In the genomic region with DNA sequence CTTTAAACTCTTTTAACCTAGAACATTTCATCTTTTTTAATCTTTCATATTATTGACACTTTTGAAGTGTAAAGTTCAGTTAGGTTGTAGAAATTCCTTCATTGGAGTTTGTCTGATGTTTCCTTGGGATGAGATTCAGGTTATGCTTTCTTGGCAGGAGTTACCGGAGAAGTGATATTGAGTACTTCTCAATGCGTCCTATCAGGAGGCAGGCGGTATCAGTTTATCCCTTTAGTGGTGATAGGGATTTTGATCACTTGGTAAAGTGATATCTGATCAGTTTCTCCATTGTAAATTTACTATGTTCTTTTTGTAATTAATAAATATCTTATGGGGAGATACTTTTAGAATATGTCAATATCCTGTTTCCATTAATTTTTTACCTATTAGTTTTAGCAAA, we compare ENCODE assay signal across 17 cellular contexts.
DNase-seq lines count a peak whose midpoint lies in the region; ATAC-seq lines count a peak whose summit lies in the region.
"Had no signal": no experiment of that assay in that cellular context is flagged by ENCODE, and none has a peak within 500 bp of the region (broad histone marks: within the 10 kb centered on the region; RNA-seq: fewer than 3 reads in every experiment).

No MANE protein-coding gene starts in this region.

- no peak overlapping the region for H2BK120ac ChIP-seq in mesendoderm (ENCODE audit: low read depth, low read length)

- intact Hi-C loops in left cardiac atrium (cut with DNase I), result no loop called here

- no peak overlapping the region for H3K56ac ChIP-seq in mesendoderm (ENCODE audit: low read length)

- no peak overlapping the region for H2BK5ac ChIP-seq in mesendoderm (ENCODE audit: low read length)

- no peaks in the 10 kb centered on the region for H3K9me3 Mint-ChIP-seq in activated naive CD4-positive, alpha-beta T cell treated with anti-CD3 and anti-CD28 coated beads, Interleukin-2, amount 50 U/mL, for 24 hours
- H3K9me3 Mint-ChIP-seq: CD4-positive, alpha-beta T cell; GM23338 had no signal

- no peaks in the 10 kb centered on the region for H3K79me2 ChIP-seq in mesendoderm (ENCODE audit: control insufficient read depth, insufficient read depth, low read length)

- H3K4me3 Mint-ChIP-seq in activated naive CD4-positive, alpha-beta T cell treated with anti-CD3 and anti-CD28 coated beads, Interleukin-2, amount 50 U/mL, for 24 hours, result no peak overlapping the region
- H3K4me3 Mint-ChIP-seq: CD4-positive, alpha-beta T cell; GM23338 had no signal

- no peak for ATAC-seq in left cardiac atrium
- ATAC-seq: A549, GM23338 had no signal

- no peak overlapping the region for H3K4me2 ChIP-seq in mesendoderm (ENCODE audit: low read length)
- H3K4me2 ChIP-seq: A549, GM23338 had no signal

- no peak overlapping the region for H3K23ac ChIP-seq in mesendoderm (ENCODE audit: low read length)

- no peak overlapping the region for H2BK15ac ChIP-seq in mesendoderm (replicated peaks; ENCODE audit: low read depth)

- no peak for DNase-seq in activated naive CD4-positive, alpha-beta T cell treated with Interleukin-2 at 50 U/mL for 16 hours
- DNase-seq in mesendoderm (peak; percentile 58), left cardiac atrium (no peak), DMS153 treated with DMSO at 0.1 percent for 48 hours (lab: John Stamatoyannopoulos, UW; ENCODE audit: unreplicated experiment) (no peak), NCI-H345 (lab: John Stamatoyannopoulos, UW) (no peak)
- DNase-seq: AML-193; Caco-2; CD4-positive, alpha-beta T cell; DMS79; GDM1; HCEC 1CT had no signal

- no peak overlapping the region for H3K27ac ChIP-seq in mesendoderm (ENCODE audit: low read depth, low read length)
- peak overlapping the region; percentile 70 for H3K27ac ChIP-seq in temporal lobe (ENCODE audit: low read depth, low read length)
- H3K27ac ChIP-seq: 22Rv1, A549, C4-2B had no signal

- no peak overlapping the region for H3K9ac ChIP-seq in mesendoderm (ENCODE audit: low read length)

- no peak overlapping the region for H3K4ac ChIP-seq in mesendoderm (ENCODE audit: low read depth, low read length)

- H3K36me3 Mint-ChIP-seq in activated naive CD4-positive, alpha-beta T cell treated with anti-CD3 and anti-CD28 coated beads, Interleukin-2, amount 50 U/mL, for 24 hours, result peaks cover 6% of the 10 kb centered on the region

- no CpG with 5 or more reads among the region's 3 CpGs for WGBS in mesendoderm (ENCODE audit: extremely low coverage, insufficient coverage, low lambda C conversion rate)

- H2AK5ac ChIP-seq in mesendoderm (ENCODE audit: low read length), result no peak overlapping the region

- H3K36me3 ChIP-seq in mesendoderm (ENCODE audit: control insufficient read depth, insufficient read depth, low read length), result no peaks in the 10 kb centered on the region

- no peak overlapping the region for H3K18ac ChIP-seq in mesendoderm (ENCODE audit: low read length)

- H4K8ac ChIP-seq in mesendoderm (ENCODE audit: low read depth, low read length), result no peak overlapping the region

- H3K27me3 Mint-ChIP-seq in activated naive CD4-positive, alpha-beta T cell treated with anti-CD3 and anti-CD28 coated beads, Interleukin-2, amount 50 U/mL, for 24 hours, result no peaks in the 10 kb centered on the region
- H3K27me3 Mint-ChIP-seq: CD4-positive, alpha-beta T cell had no signal

- peaks cover 19% of the 10 kb centered on the region for H3K4me1 Mint-ChIP-seq in activated naive CD4-positive, alpha-beta T cell treated with anti-CD3 and anti-CD28 coated beads, Interleukin-2, amount 50 U/mL, for 24 hours

- no peaks in the 10 kb centered on the region for H3K4me1 ChIP-seq in mesendoderm (ENCODE audit: control insufficient read depth, low read depth, low read length)
- H3K4me1 ChIP-seq: A549 had no signal

- no peak overlapping the region for H3K4me3 ChIP-seq in mesendoderm (ENCODE audit: low read length)
- H3K4me3 ChIP-seq: A549, GM23338 had no signal

- H4K5ac ChIP-seq in mesendoderm (ENCODE audit: low read length), result no peak overlapping the region

- H3K27ac Mint-ChIP-seq in activated naive CD4-positive, alpha-beta T cell treated with anti-CD3 and anti-CD28 coated beads, Interleukin-2, amount 50 U/mL, for 24 hours, result peak overlapping the region; percentile 4
- H3K27ac Mint-ChIP-seq: CD4-positive, alpha-beta T cell; GM23338 had no signal

- no peaks in the 10 kb centered on the region for H3K27me3 ChIP-seq in mesendoderm (ENCODE audit: insufficient read depth, low read length, poor library complexity)

- no peaks in the 10 kb centered on the region for H3K79me1 ChIP-seq in mesendoderm (ENCODE audit: low read length)
